Comparison of ENCODE assay signal across 13 cellular contexts in the genomic region with DNA sequence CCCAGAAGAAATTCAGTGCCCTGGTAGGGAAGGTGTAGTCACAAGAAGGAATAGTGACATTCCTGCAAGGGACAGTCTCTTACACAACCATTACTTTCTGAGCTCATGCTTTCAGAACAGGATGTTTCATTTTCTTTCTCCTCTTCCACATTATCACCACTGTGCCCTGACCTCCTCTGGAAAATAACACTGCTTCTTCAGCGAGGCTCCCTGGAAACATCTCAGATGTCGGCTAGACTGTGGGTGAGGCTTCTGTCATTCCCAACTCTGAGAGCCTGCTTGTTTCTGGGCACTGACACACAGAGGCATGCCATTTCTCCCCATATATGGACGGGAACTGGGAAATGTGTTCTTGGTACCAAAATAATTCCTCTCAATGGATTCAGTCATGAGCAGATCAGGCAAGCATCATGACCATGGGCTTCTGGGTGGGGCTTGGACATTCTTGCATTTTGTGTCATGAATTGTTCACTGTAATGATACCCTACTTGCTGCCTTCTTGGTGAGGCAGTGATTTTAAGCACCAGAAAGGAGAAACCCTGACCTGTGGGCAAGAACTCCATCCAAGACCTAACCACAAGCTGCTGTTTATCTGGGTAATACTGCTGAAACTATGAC. TPM values are rescaled to one million over a fixed set of nuclear protein-coding genes. Genes with fewer than 3 reads are reported as not detected.
DNase-seq lines count a peak whose midpoint lies in the region; ATAC-seq and TF ChIP-seq lines count a peak whose summit lies in the region.
"Had no signal": no experiment of that assay in that cellular context is flagged by ENCODE, and none has a peak within 500 bp of the region (broad histone marks: within the 10 kb centered on the region; RNA-seq: fewer than 3 reads in every experiment).

No MANE protein-coding gene starts in this region.

- no peaks in the 10 kb centered on the region for H3K79me2 ChIP-seq in smooth muscle cell (ENCODE audit: low read depth)

- peak; percentile 71 for DNase-seq in GM03348 (ENCODE audit: low spot score)
- peak; percentile 95 for DNase-seq in astrocyte of the spinal cord (ENCODE audit: low read depth, low spot score)
- DNase-seq in left ventricle myocardium inferior, result no peak
- no peak for DNase-seq in smooth muscle cell (lab: John Stamatoyannopoulos, UW; ENCODE audit: unreplicated experiment)
- no peak for DNase-seq in activated effector memory CD4-positive, alpha-beta T cell treated with Interleukin-2 at 50 U/mL for 16 hours
- DNase-seq in dermis blood vessel endothelial cell, result no peak
- DNase-seq in activated CD4-positive, alpha-beta T cell treated with anti-CD3 and anti-CD28 coated beads, Interleukin-2, amount 50 U/mL, for 1 hour, result no peak
- DNase-seq: activated CD4-positive, alpha-beta T cell treated with anti-CD3 and anti-CD28 coated beads, Interleukin-2, amount 50 U/mL, for 48 hours; immature natural killer cell; NCI-H1092; NCI-H748 treated with DMSO at 0.1 percent for 48 hours; SW 1271 had no signal

- H3K4me3 ChIP-seq in astrocyte of the spinal cord (ENCODE audit: low read depth, low read length) (no peak overlapping the region), left ventricle myocardium inferior (no peak overlapping the region), smooth muscle cell (no peak overlapping the region)

- 44% methylated on average over 3 of the region's 3 CpGs for WGBS in smooth muscle cell (ENCODE audit: low lambda C conversion rate)

- H3K9me3 ChIP-seq in left ventricle myocardium inferior (replicated peaks) (no peaks in the 10 kb centered on the region), smooth muscle cell (replicated peaks; ENCODE audit: low read depth) (no peaks in the 10 kb centered on the region)

- no peak for TF ChIP-seq CTCF in astrocyte of the spinal cord (IDR thresholded peaks at IDR 0.05; ENCODE audit: low read depth, low read length)
- no peak for TF ChIP-seq CTCF in left ventricle myocardium inferior (IDR thresholded peaks at IDR 0.05; ENCODE audit: borderline replicate concordance)
- TF ChIP-seq CTCF in smooth muscle cell (IDR thresholded peaks at IDR 0.05; ENCODE audit: borderline replicate concordance, insufficient read depth, poor library complexity, severe bottlenecking), result no peak

- no peak overlapping the region for H2AFZ ChIP-seq in smooth muscle cell (ENCODE audit: low read depth)

- H3K4me2 ChIP-seq in smooth muscle cell, result peak overlapping the region; percentile 17

- ATAC-seq in GM21423 (IDR thresholded peaks at IDR 0.05; ENCODE audit: unreplicated experiment), result no peak

- no peaks in the 10 kb centered on the region for H3K27me3 ChIP-seq in left ventricle myocardium inferior (ENCODE audit: low read depth)
- H3K27me3 ChIP-seq in smooth muscle cell (ENCODE audit: low read depth), result no peaks in the 10 kb centered on the region

- H3F3A ChIP-seq in smooth muscle cell (ENCODE audit: low read depth), result no peaks in the 10 kb centered on the region

- H3K27ac ChIP-seq in left ventricle myocardium inferior (replicated peaks) (peak overlapping the region; percentile 24), smooth muscle cell (ENCODE audit: low read depth) (peak overlapping the region; percentile 55)

- peaks cover 33% of the 10 kb centered on the region for H3K4me1 ChIP-seq in left ventricle myocardium inferior
- no peaks in the 10 kb centered on the region for H3K4me1 ChIP-seq in smooth muscle cell (ENCODE audit: low read depth)

- intact Hi-C loops in left ventricle myocardium inferior (cut with micrococcal nuclease), result no loop called here

- no peak overlapping the region for H3K9ac ChIP-seq in smooth muscle cell (ENCODE audit: low read depth)

- no peaks in the 10 kb centered on the region for H4K20me1 ChIP-seq in smooth muscle cell (ENCODE audit: low read depth)

- H3K36me3 ChIP-seq in left ventricle myocardium inferior (no peaks in the 10 kb centered on the region), smooth muscle cell (ENCODE audit: low read depth) (no peaks in the 10 kb centered on the region)

- in situ Hi-C loops in astrocyte of the spinal cord (cut with HindIII; ENCODE audit: low sequenced_read_pairs), result no loop called here

RNA-seq across cellular contexts. Expression of a gene that starts 14.3 kb away (rescaled TPM):
- total RNA-seq in left ventricle myocardium inferior, result 6.0 TPM
- not detected in 2 replicates for total RNA-seq in smooth muscle cell
- 0.40 TPM in 1 of 2 replicates, not detected in the other for polyA plus RNA-seq in smooth muscle cell
- total RNA-seq in dermis blood vessel endothelial cell, result 49.9 and 79.0 TPM in 2 replicates
- polyA plus RNA-seq: immature natural killer cell had no signal

Comparison
In these comparisons a context has a peak if more than half of its experiments do, and no peak if none do; other contexts are left out.
1. DNase-seq: peak in GM03348 (single experiment) and astrocyte of the spinal cord (single experiment); none in left ventricle myocardium inferior (single experiment), smooth muscle cell (single experiment), activated effector memory CD4-positive, alpha-beta T cell treated with Interleukin-2 at 50 U/mL for 16 hours (single experiment), dermis blood vessel endothelial cell (single experiment) and activated CD4-positive, alpha-beta T cell treated with anti-CD3 and anti-CD28 coated beads, Interleukin-2, amount 50 U/mL, for 1 hour (single experiment).